In genomic region chrX:29922607-29923006, GRCh38 we compare ENCODE assay signal across 8 cellular contexts.
"Had no signal": no experiment of that assay in that cellular context is flagged by ENCODE, and none has a peak within 500 bp of the region (broad histone marks: within the 10 kb centered on the region; RNA-seq: fewer than 3 reads in every experiment).

No MANE protein-coding gene starts in this region.

- H2AFZ ChIP-seq: GM23338 had no signal

- H3K27ac ChIP-seq: HL-60 had no signal

- H3K4me3 ChIP-seq: GM23338, K562 had no signal

- H3K27ac Mint-ChIP-seq: GM23338, H9 had no signal

- FAIRE-seq: H1, H54, HepG2, K562 had no signal

- H3K4me3 Mint-ChIP-seq: GM23338, H9 had no signal

- ATAC-seq: GM23338, HepG2, K562 had no signal

- H3K4me2 ChIP-seq: GM23338 had no signal

- H3K9me3 Mint-ChIP-seq: GM23338 had no signal

- DNase-seq: H9, KG1 had no signal
